In the genomic region with DNA sequence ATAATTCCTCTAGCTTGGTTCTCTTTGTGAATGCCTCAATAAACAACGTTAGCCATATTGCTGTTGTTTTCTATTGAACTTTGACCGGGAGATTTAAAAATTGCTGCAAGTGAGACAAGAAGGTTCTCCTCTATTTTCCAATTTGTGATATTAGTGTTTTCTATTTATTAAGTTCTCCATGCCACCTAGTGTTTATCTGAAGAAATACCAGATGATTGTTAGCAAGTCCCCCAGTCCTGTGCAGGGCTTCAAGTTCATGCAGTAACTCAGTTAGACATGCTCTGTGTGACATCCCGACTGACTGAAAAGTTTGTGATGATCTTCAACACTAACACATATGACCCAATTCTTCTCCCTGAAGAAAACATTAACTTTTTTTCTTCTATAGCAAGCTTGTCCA, we compare ENCODE assay signal across 19 cellular contexts. TPM values are rescaled to one million over a fixed set of nuclear protein-coding genes. Genes with fewer than 3 reads are reported as not detected.
A peak's percentile ranks its signal among the peaks of the same experiment; 100 is the strongest.
DNase-seq lines count a peak whose midpoint lies in the region; ATAC-seq, FAIRE-seq and TF ChIP-seq lines count a peak whose summit lies in the region.
"Had no signal": no experiment of that assay in that cellular context is flagged by ENCODE, and none has a peak within 500 bp of the region (broad histone marks: within the 10 kb centered on the region; RNA-seq: fewer than 3 reads in every experiment).

No MANE protein-coding gene starts in this region.

- no peaks in the 10 kb centered on the region for H3K27me3 ChIP-seq in HepG2 (ENCODE audit: control insufficient read depth in 1 of 2, insufficient read depth in 2 of 2, low read length in 2 of 2)
- H3K27me3 ChIP-seq: spleen, testis had no signal

- TF ChIP-seq RAD21 in HepG2 (CRISPR knock-in tag; IDR thresholded peaks at IDR 0.05): no peak

- H2AFZ ChIP-seq in HepG2 (ENCODE audit: low read length): no peak overlapping the region

- 0 out of 2 replicates have a peak overlapping the region, but pooled peaks have one; percentile 7 for H3K4me2 ChIP-seq in HepG2 (ENCODE audit: low read depth, low read length)

- no peak for TF ChIP-seq POLR2A in HepG2 (IDR thresholded peaks at IDR 0.05; ENCODE audit: insufficient read depth in 1 of 2, low read depth in 2 of 2, low read length in 2 of 2)

- in situ Hi-C loops in HepG2 (cut with HindIII; ENCODE audit: extremely low pct_ligation_motif_present, low pct_unique_long_range_greater_than_20kb): no loop called here

- H4K20me1 ChIP-seq in HepG2 (ENCODE audit: insufficient read depth, low read length): no peaks in the 10 kb centered on the region

- peaks cover 17% of the 10 kb centered on the region for H3K4me1 ChIP-seq in HepG2 (ENCODE audit: insufficient read depth, low read length)
- H3K4me1 ChIP-seq: spleen, testis had no signal

- H3K27ac ChIP-seq in VCaP (no peak overlapping the region), HepG2 (ENCODE audit: extremely low read length, insufficient read depth, low read length) (no peak overlapping the region)
- H3K27ac ChIP-seq: HL-60, spleen, testis had no signal

- TF ChIP-seq EP300 in HepG2 (IDR thresholded peaks at IDR 0.05; ENCODE audit: low read depth in 2 of 2, low read length in 2 of 2) (no peak), HepG2 (CRISPR knock-in tag; IDR thresholded peaks at IDR 0.05; ENCODE audit: borderline replicate concordance) (no peak)

- peak; percentile 11 for DNase-seq in AG20443 (ENCODE audit: low spot score)
- DNase-seq in HepG2 (ENCODE audit: low spot score): no peak
- no peak for DNase-seq in effector CD8-positive, alpha-beta T cell (lab: John Stamatoyannopoulos, UW)
- DNase-seq in C1 segment of cervical spinal cord (lab: John Stamatoyannopoulos, UW): no peak
- DNase-seq in stimulated activated CD4-positive, alpha-beta T cell treated with anti-CD3 and anti-CD28 coated beads, Interleukin-15, amount 100 ng/mL, for 24 hours: no peak
- DNase-seq: activated CD4-positive, alpha-beta T cell treated with anti-CD3 and anti-CD28 coated beads for 1 hour; activated T-cell treated with anti-CD3 and anti-CD28 coated beads, Interleukin-2, amount 50 U/mL, for 4 hours; dermis blood vessel endothelial cell; glutamatergic neuron; left colon; MV-4-11; NCI-H69; spleen; SW 1271; testis had no signal

- 51% methylated on average over 3 of the region's 3 CpGs for WGBS in HepG2 (ENCODE audit: low lambda C conversion rate)

- no peak for ATAC-seq in HepG2
- ATAC-seq in HG02970 (IDR thresholded peaks at IDR 0.05; ENCODE audit: low FRiP score, unreplicated experiment): no peak
- ATAC-seq: activated T-cell treated with anti-CD3 and anti-CD28 coated beads, Interleukin-2, amount 50 U/mL, for 4 hours; left colon had no signal

- no peaks in the 10 kb centered on the region for H3K36me3 ChIP-seq in HepG2 (replicated peaks in 1 of 2; ENCODE audit: control insufficient read depth in 1 of 2, insufficient read depth in 2 of 2, low read length in 2 of 2)
- H3K36me3 ChIP-seq: spleen had no signal

- H3K9me3 ChIP-seq in HepG2 (ENCODE audit: low read length): peaks cover 9% of the 10 kb centered on the region; the same call in 1 of the 2 replicates
- H3K9me3 ChIP-seq: testis had no signal

- peak; percentile 39 for FAIRE-seq in HepG2 (lab: Jason Lieb, UNC)

- H3K4me3 ChIP-seq in HepG2 (replicated peaks in 1 of 3; ENCODE audit: insufficient read depth in 1 of 3, low read depth in 2 of 3, low read length in 3 of 3): no peak overlapping the region
- H3K4me3 ChIP-seq: spleen, testis had no signal

- TF ChIP-seq CTCF in GM12872 (IDR thresholded peaks at IDR 0.05; ENCODE audit: insufficient read depth, low read depth, low read length): 0 out of 3 replicates have a peak, but pooled peaks have one; percentile 8
- TF ChIP-seq CTCF in VCaP (conservative IDR thresholded peaks at IDR 0.05): peak; percentile 55
- no peak for TF ChIP-seq CTCF in HepG2 (CRISPR knock-in tag; IDR thresholded peaks at IDR 0.05)

- H3K79me2 ChIP-seq in HepG2 (ENCODE audit: insufficient read depth, low read length): no peaks in the 10 kb centered on the region

- POLR2A ChIA-PET in HepG2 (lab: Yijun Ruan, JAX): no interaction called here

- BruUV-seq in HepG2 (replicated peaks; lab: Mats Ljungman, UMichigan): no TSS peak

- intact Hi-C loops in HepG2 (cut with micrococcal nuclease; ENCODE audit: unreplicated experiment): no loop called here

- CTCF ChIA-PET in HepG2 (lab: Yijun Ruan, JAX; ENCODE audit: low intra/inter-chr PET ratio, low total read pairs): no interaction called here

- no peak overlapping the region for H3K9ac ChIP-seq in HepG2 (ENCODE audit: insufficient read depth, low read depth, low read length)

TF ChIP-seq in HepG2, 621 proteins besides CTCF, POLR2A, EP300 and RAD21 (continues in another document):
- TF ChIP-seq RAD51 (IDR thresholded peaks at IDR 0.05; ENCODE audit: borderline replicate concordance): no peak
- TF ChIP-seq ZNF180 (CRISPR knock-in tag; IDR thresholded peaks at IDR 0.05; ENCODE audit: borderline replicate concordance, low read depth): no peak
- TF ChIP-seq SMAD9 (CRISPR knock-in tag; IDR thresholded peaks at IDR 0.05): no peak
- TF ChIP-seq ZNF720 (CRISPR knock-in tag; IDR thresholded peaks at IDR 0.05): no peak
- no peak for TF ChIP-seq ZNF225 (CRISPR knock-in tag; IDR thresholded peaks at IDR 0.05)
- no peak for TF ChIP-seq GTF3A (CRISPR knock-in tag; conservative IDR thresholded peaks at IDR 0.05)
- TF ChIP-seq ZNF614 (CRISPR knock-in tag; IDR thresholded peaks at IDR 0.05; ENCODE audit: borderline replicate concordance): no peak
- TF ChIP-seq SMAD3 (CRISPR knock-in tag; IDR thresholded peaks at IDR 0.05): no peak
- TF ChIP-seq ZNF788 (CRISPR knock-in tag; IDR thresholded peaks at IDR 0.05; ENCODE audit: borderline replicate concordance): no peak
- TF ChIP-seq ZNF431 (CRISPR knock-in tag; IDR thresholded peaks at IDR 0.05; ENCODE audit: borderline replicate concordance, low read depth): no peak
- TF ChIP-seq PRMT3 (CRISPR knock-in tag; IDR thresholded peaks at IDR 0.05; ENCODE audit: borderline replicate concordance, low read depth): no peak
- TF ChIP-seq HIC2 (CRISPR knock-in tag; IDR thresholded peaks at IDR 0.05; ENCODE audit: low read depth): no peak
- no peak for TF ChIP-seq ZBTB7B (CRISPR knock-in tag; IDR thresholded peaks at IDR 0.05)
- no peak for TF ChIP-seq ZBTB7A (CRISPR knock-in tag; IDR thresholded peaks at IDR 0.05)

RNA-seq across cellular contexts. Expression of gene TFDP3, which starts 31.5 kb away (rescaled TPM):
- not detected in 2 replicates for total RNA-seq in HepG2 (2016; rRNA removed; fragmentation: Illumina TruSeq; extraction: Trizol)
- total RNA-seq in HepG2 (2016; cell fraction: cytosol; rRNA removed; fragmentation: Illumina TruSeq; extraction: Trizol; ENCODE audit: low read depth): not detected in 2 replicates
- total RNA-seq in HepG2 (2016; cell fraction: insoluble cytoplasmic fraction; rRNA removed; fragmentation: Illumina TruSeq; extraction: Trizol): not detected in 2 replicates
- total RNA-seq in HepG2 (2016; cell fraction: membrane; rRNA removed; fragmentation: Illumina TruSeq; extraction: Trizol): not detected in 2 replicates
- not detected in 2 replicates for total RNA-seq in HepG2 (2016; cell fraction: nucleus; rRNA removed; fragmentation: Illumina TruSeq; extraction: Trizol)
- polyA plus RNA-seq in HepG2 (2011; rRNA removed): not detected in 2 replicates
- not detected in 2 replicates for polyA plus RNA-seq in HepG2 (2011; cell fraction: cytosol; rRNA removed)
- not detected in 2 replicates for polyA plus RNA-seq in HepG2 (2011; cell fraction: nucleus; rRNA removed)
- polyA plus RNA-seq in HepG2 (2012): not detected in 2 replicates
- polyA plus RNA-seq in HepG2 (2016; cell fraction: cytosol; fragmentation: Illumina TruSeq; extraction: Trizol; ENCODE audit: low read depth): not detected in 2 replicates
- polyA plus RNA-seq in HepG2 (2016; cell fraction: insoluble cytoplasmic fraction; fragmentation: Illumina TruSeq; extraction: Trizol; ENCODE audit: low read depth): not detected in 2 replicates
- not detected in 2 replicates for polyA plus RNA-seq in HepG2 (2016; cell fraction: membrane; fragmentation: Illumina TruSeq; extraction: Trizol; ENCODE audit: low read depth)
- not detected in 2 replicates for polyA plus RNA-seq in HepG2 (2016; cell fraction: nucleus; fragmentation: Illumina TruSeq; extraction: Trizol; ENCODE audit: insufficient read depth, low read depth)
- polyA minus RNA-seq in HepG2 (2011; rRNA and poly(A)+ RNA removed; ENCODE audit: low replicate concordance): not detected in 2 replicates
- not detected in 2 replicates for polyA minus RNA-seq in HepG2 (2011; cell fraction: cytosol; rRNA and poly(A)+ RNA removed)
- polyA minus RNA-seq in HepG2 (2011; cell fraction: nucleus; rRNA and poly(A)+ RNA removed): not detected in 2 replicates
- total RNA-seq: activated T-cell treated with anti-CD3 and anti-CD28 coated beads, Interleukin-2, amount 50 U/mL, for 4 hours; dermis blood vessel endothelial cell; left colon; spleen had no signal
- polyA plus RNA-seq: spleen had no signal
